Comparison of ENCODE assay signal across 9 cellular contexts in genomic region chr11:64268028-64268686, GRCh38. TPM values are rescaled to one million over a fixed set of nuclear protein-coding genes. Genes with fewer than 3 reads are reported as not detected.
A peak's percentile ranks its signal among the peaks of the same experiment; 100 is the strongest.
DNase-seq lines count a peak whose midpoint lies in the region; ATAC-seq, FAIRE-seq and TF ChIP-seq lines count a peak whose summit lies in the region.
"Had no signal": no experiment of that assay in that cellular context is flagged by ENCODE, and none has a peak within 500 bp of the region (broad histone marks: within the 10 kb centered on the region; RNA-seq: fewer than 3 reads in every experiment).

No MANE protein-coding gene starts in this region.

- TF ChIP-seq EP300 in sigmoid colon (IDR thresholded peaks at IDR 0.05): no peak

- peaks cover 22 to 31% (median 23%) of the 10 kb centered on the region in 3 donors for H3K4me1 Mint-ChIP-seq in T-cell

- no peak for ATAC-seq in T-cell (replicated peaks in 1 of 4)
- no peak for ATAC-seq in left lobe of liver

- FAIRE-seq in urothelium cell line (lab: Jason Lieb, UNC): no peak

- H3K4me1 ChIP-seq in esophagus (ENCODE audit: control insufficient read depth in 2 of 2, insufficient read depth in 2 of 2, low read length in 1 of 2) (peaks cover 4 to 20% of the 10 kb centered on the region in 2 donors), sigmoid colon (peaks cover 0 to 37% (median 31%) of the 10 kb centered on the region in 4 donors)

- H3K4me3 Mint-ChIP-seq in T-cell: peak overlapping the region; percentile 37 to 95 (median 51)

- no peak for TF ChIP-seq CTCF in GM12875 (IDR thresholded peaks at IDR 0.05; ENCODE audit: borderline replicate concordance, insufficient read depth, low read depth, low read length)
- no peak for TF ChIP-seq CTCF in sigmoid colon (IDR thresholded peaks at IDR 0.05)

- H3K36me3 ChIP-seq in esophagus (ENCODE audit: control insufficient read depth in 2 of 2, insufficient read depth in 2 of 2, low read length in 1 of 2) (peaks cover 5 to 31% of the 10 kb centered on the region in 2 donors), sigmoid colon (peaks cover 0 to 31% (median 12%) of the 10 kb centered on the region in 4 donors)

- H3K9me3 Mint-ChIP-seq in T-cell: no peaks in the 10 kb centered on the region

- H3K27ac Mint-ChIP-seq in T-cell: peak overlapping the region; percentile 84 to 94

- TF ChIP-seq POLR2A in sigmoid colon (IDR thresholded peaks at IDR 0.05): no peak

- H3K27me3 ChIP-seq in esophagus (ENCODE audit: control insufficient read depth in 1 of 2, insufficient read depth in 2 of 2, low read length in 2 of 2) (no peaks in the 10 kb centered on the region), sigmoid colon (no peaks in the 10 kb centered on the region)

- H3K9me3 ChIP-seq in esophagus (ENCODE audit: control insufficient read depth in 2 of 2, insufficient read depth in 1 of 2, low read depth in 1 of 2, low read length in 1 of 2): no peaks in the 10 kb centered on the region
- H3K9me3 ChIP-seq in sigmoid colon: no peaks in the 10 kb centered on the region

- H3K27ac ChIP-seq in esophagus (ENCODE audit: low read depth in 2 of 2, low read length in 1 of 2): peak overlapping the region; percentile 96
- H3K27ac ChIP-seq in sigmoid colon: peak overlapping the region; percentile 87 to 99 (median 96)

- no peak for DNase-seq in T-cell
- DNase-seq in sigmoid colon: no peak
- no peak for DNase-seq in urothelium cell line (ENCODE audit: low spot score)
- DNase-seq in left lobe of liver (ENCODE audit: low spot score): no peak
- DNase-seq in SHP77 (lab: John Stamatoyannopoulos, UW): no peak
- DNase-seq in HuH-7 (ENCODE audit: low spot score): no peak

- 38 to 40% methylated on average over 18 of the region's 18 CpGs for WGBS in esophagus, 2 donors
- WGBS in sigmoid colon, 2 donors: 39 to 50% methylated on average over 18 of the region's 18 CpGs

- intact Hi-C loops in sigmoid colon (cut with DNase I): no loop called here

- H3K27me3 Mint-ChIP-seq in T-cell: no peaks in the 10 kb centered on the region

- no peaks in the 10 kb centered on the region for H3K36me3 Mint-ChIP-seq in T-cell

- H3K4me3 ChIP-seq in GM12875 (ENCODE audit: low read depth, low read length) (peak overlapping the region; percentile 76), esophagus (ENCODE audit: low read depth in 1 of 2, low read length in 2 of 2) (peak overlapping the region in 1 of 2 donors; percentile 57), sigmoid colon (peak overlapping the region; percentile 53 to 94 (median 78))

- POLR2A ChIA-PET in T-cell (lab: Charles Lee): interaction anchor here in 1 of 2 donors (0.6 kb wide), 1 partner anchor 60 kb away, joined by 4 read pairs; no protein-coding TSS in a partner anchor

- CTCF ChIA-PET in T-cell (lab: Charles Lee): interaction anchor here in 1 of 2 donors (0.6 to 2.5 kb wide), 3 partner anchors 10 to 61 kb away, joined by 3 to 7 read pairs (median 4); no protein-coding TSS in a partner anchor

RNA-seq across cellular contexts. Expression of gene BAD, which starts 16.3 kb away (rescaled TPM):
- total RNA-seq in T-cell: 10 to 100 TPM; 17.5 to 37.7 (median 29.1) TPM
- polyA plus RNA-seq in esophagus: 10 to 100 TPM; 57.4 to 64.8 TPM
- total RNA-seq in sigmoid colon: 100 to 1,000 TPM in 3 of 4 donors, 10 to 100 TPM in 1; 95.3 to 143 (median 121) TPM
- 100 to 1,000 TPM; 105 to 264 (median 244) TPM for polyA plus RNA-seq in sigmoid colon
- 36.0 TPM for total RNA-seq in left lobe of liver

RNA-seq across cellular contexts. Expression of gene PLCB3, which starts 16.8 kb away (rescaled TPM):
- total RNA-seq in T-cell: 10 to 100 TPM in 3 of 5 donors, 1 to 10 TPM in 2; 3.6 to 14.9 (median 11.2) TPM
- 10 to 100 TPM; 24.6 to 37.4 TPM for polyA plus RNA-seq in esophagus
- 10 to 100 TPM; 10.6 to 17.7 (median 12.1) TPM for total RNA-seq in sigmoid colon
- 10 to 100 TPM; 23.4 to 52.8 (median 35.4) TPM for polyA plus RNA-seq in sigmoid colon
- 6.8 TPM for total RNA-seq in left lobe of liver

RNA-seq across cellular contexts. Expression of gene GPR137, which starts 17.5 kb away (rescaled TPM):
- 10 to 100 TPM; 31.0 to 39.8 (median 34.2) TPM for total RNA-seq in T-cell
- 10 to 100 TPM; 18.6 to 22.7 TPM for polyA plus RNA-seq in esophagus
- total RNA-seq in sigmoid colon: 10 to 100 TPM; 12.2 to 21.0 (median 13.6) TPM
- polyA plus RNA-seq in sigmoid colon: 10 to 100 TPM; 17.4 to 35.0 (median 18.0) TPM
- total RNA-seq in left lobe of liver: 26.8 TPM

RNA-seq across cellular contexts. Expression of gene PPP1R14B, which starts 21.4 kb away (rescaled TPM):
- total RNA-seq in T-cell (100 to 1,000 TPM in 1 of 5 donors, 10 to 100 TPM in 4; 31.2 to 143 (median 88.1) TPM), sigmoid colon (10 to 100 TPM; 31.8 to 66.6 (median 51.3) TPM), left lobe of liver (50.1 TPM)
- polyA plus RNA-seq in esophagus (100 to 1,000 TPM; 211 to 349 TPM), sigmoid colon (100 to 1,000 TPM in 1 of 3 donors, 10 to 100 TPM in 2; 78.8 to 159 (median 93.7) TPM)

RNA-seq across cellular contexts. Expression of gene KCNK4, which starts 22.9 kb away (rescaled TPM):
- total RNA-seq in T-cell: under 1 TPM in 3 of 5 donors, not detected in 2; 0.22 to 0.35 (median 0.33) TPM
- polyA plus RNA-seq in esophagus: not detected
- total RNA-seq in sigmoid colon: under 1 TPM in 1 of 4 donors, not detected in 3; 0.71 TPM
- polyA plus RNA-seq in sigmoid colon: not detected
- total RNA-seq in left lobe of liver: not detected
- total RNA-seq: mononuclear cell had no signal
